ENCODE assay signal across 8 cellular contexts in the genomic region with DNA sequence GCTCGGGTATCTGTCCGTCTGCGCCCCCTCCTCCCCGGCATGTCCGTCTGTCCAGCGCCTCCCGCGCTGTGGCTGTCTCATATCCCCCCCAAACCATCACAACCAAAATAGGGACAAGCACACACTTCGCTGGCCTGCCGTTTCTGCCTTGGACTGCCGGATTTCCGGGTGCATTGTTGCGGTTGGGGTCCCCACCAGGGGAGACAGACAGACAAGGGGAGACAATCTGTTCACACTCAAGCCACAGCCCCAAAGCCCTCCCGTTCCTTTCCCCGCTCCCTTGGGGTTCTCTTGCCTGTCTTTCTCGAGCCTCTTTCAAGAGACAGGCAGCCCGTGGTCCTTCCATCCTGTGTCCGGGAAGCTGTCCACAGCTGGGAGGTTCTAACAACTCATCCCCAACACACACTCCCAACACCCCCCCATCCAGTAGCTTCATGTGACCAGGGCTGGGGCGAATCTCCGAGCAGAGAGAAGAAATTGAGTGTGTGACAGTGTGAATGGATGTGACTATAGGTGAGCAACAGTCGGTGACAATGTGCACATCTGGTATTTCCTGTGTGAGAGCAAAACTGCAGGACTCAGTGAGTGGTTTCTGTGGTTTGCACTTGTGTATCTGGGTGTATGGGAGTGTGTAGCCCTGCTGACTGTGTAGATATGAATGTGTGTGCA. TPM values are rescaled to one million over a fixed set of nuclear protein-coding genes. Genes with fewer than 3 reads are reported as not detected.
DNase-seq lines count a peak whose midpoint lies in the region; ATAC-seq and TF ChIP-seq lines count a peak whose summit lies in the region.

No MANE protein-coding gene starts in this region.

- intact Hi-C loops in left lung (cut with DNase I) = no loop called here

- H3K9me3 ChIP-seq in SJSA1 (replicated peaks) (no peaks in the 10 kb centered on the region), left lung (no peaks in the 10 kb centered on the region)

- H3K4me3 ChIP-seq in AG10803 (ENCODE audit: low read length) (peak overlapping the region; percentile 84), SJSA1 (peak overlapping the region; percentile 45), left lung (peak overlapping the region; percentile 39 to 48)

- peaks cover 48% of the 10 kb centered on the region for H3K4me1 Mint-ChIP-seq in stimulated activated naive CD8-positive, alpha-beta T cell treated with anti-CD3 and anti-CD28 coated beads, Interleukin-15, amount 100 ng/mL, for 72 hours

- no peaks in the 10 kb centered on the region for H3K36me3 ChIP-seq in SJSA1
- no peaks in the 10 kb centered on the region for H3K36me3 ChIP-seq in left lung

- ATAC-seq in GM21390 (IDR thresholded peaks at IDR 0.05; ENCODE audit: unreplicated experiment) (peak; percentile 11), left lung (peak; percentile 4)
- ATAC-seq in stimulated activated naive CD8-positive, alpha-beta T cell treated with anti-CD3 and anti-CD28 coated beads, Interleukin-15, amount 100 ng/mL, for 72 hours = peak; percentile 46

- TF ChIP-seq CTCF in AG10803 (conservative IDR thresholded peaks at IDR 0.05; ENCODE audit: low read length) = no peak
- no peak for TF ChIP-seq CTCF in left lung (IDR thresholded peaks at IDR 0.05)

- H3K4me1 ChIP-seq in SJSA1 (replicated peaks) (peaks cover 57% of the 10 kb centered on the region), left lung (peaks cover 29 to 49% of the 10 kb centered on the region in 2 donors)

- H3K9me3 Mint-ChIP-seq in stimulated activated naive CD8-positive, alpha-beta T cell treated with anti-CD3 and anti-CD28 coated beads, Interleukin-15, amount 100 ng/mL, for 72 hours = peaks cover 0 to 6% of the 10 kb centered on the region in 2 donors

- peak; percentile 88 for DNase-seq in AG10803 (ENCODE audit: low read depth)
- peak in 1 of 2 experiments; percentile 67 for DNase-seq in SJSA1 (ENCODE audit: low read depth in 1 of 2, low spot score in 2 of 2)
- DNase-seq in caudate nucleus (lab: John Stamatoyannopoulos, UW) = peak in 8 of 61 donors; percentile 12 to 68 (median 26)
- DNase-seq in left lung = no peak
- DNase-seq in stimulated activated naive CD8-positive, alpha-beta T cell treated with anti-CD3 and anti-CD28 coated beads, Interleukin-15, amount 100 ng/mL, for 72 hours = peak in 1 of 2 donors; percentile 53
- no peak for DNase-seq in NCI-H1694 treated with DMSO at 0.1 percent for 48 hours (lab: John Stamatoyannopoulos, UW)
- no peak for DNase-seq in putamen (ENCODE audit: low spot score)

- peak overlapping the region; percentile 97 to 99 for H3K27ac Mint-ChIP-seq in stimulated activated naive CD8-positive, alpha-beta T cell treated with anti-CD3 and anti-CD28 coated beads, Interleukin-15, amount 100 ng/mL, for 72 hours

- H3K27ac ChIP-seq in SJSA1 (peak overlapping the region; percentile 94), caudate nucleus (ENCODE audit: low read depth, low read length) (peak overlapping the region; percentile 82), left lung (peak overlapping the region; percentile 86 to 92)

- H3K4me3 Mint-ChIP-seq in stimulated activated naive CD8-positive, alpha-beta T cell treated with anti-CD3 and anti-CD28 coated beads, Interleukin-15, amount 100 ng/mL, for 72 hours = peak overlapping the region; percentile 86 to 91

- H3K27me3 Mint-ChIP-seq in stimulated activated naive CD8-positive, alpha-beta T cell treated with anti-CD3 and anti-CD28 coated beads, Interleukin-15, amount 100 ng/mL, for 72 hours = no peaks in the 10 kb centered on the region

- no peaks in the 10 kb centered on the region for H3K27me3 ChIP-seq in SJSA1 (replicated peaks)
- no peaks in the 10 kb centered on the region for H3K27me3 ChIP-seq in left lung

RNA-seq across cellular contexts. Expression of a gene that starts 16.5 kb away (rescaled TPM):
- 1.1 TPM in 1 of 2 replicates, not detected in the other for total RNA-seq in SJSA1 (2014; rRNA removed; shearing (Covaris generic))
- 10 to 100 TPM in 1 of 2 donors, 1 to 10 TPM in 1; 7.1 to 20.4 TPM for total RNA-seq in left lung

RNA-seq across cellular contexts. Expression of a gene that starts 27.6 kb away (rescaled TPM):
- 102 and 247 TPM in 2 replicates for total RNA-seq in SJSA1 (2014; rRNA removed; shearing (Covaris generic))
- total RNA-seq in left lung = 10 to 100 TPM; 56.1 to 57.8 TPM

RNA-seq across cellular contexts. Expression of a gene that starts 44.9 kb away (rescaled TPM):
- total RNA-seq in SJSA1 (2014; rRNA removed; shearing (Covaris generic)) = 10.5 and 25.5 TPM in 2 replicates
- total RNA-seq in left lung = 1 to 10 TPM; 4.8 to 6.0 TPM

RNA-seq across cellular contexts. Expression of a gene that starts 45.5 kb away (rescaled TPM):
- total RNA-seq in SJSA1 (2014; rRNA removed; shearing (Covaris generic)) = 5.1 and 7.5 TPM in 2 replicates
- total RNA-seq in left lung = 10 to 100 TPM in 1 of 2 donors, 1 to 10 TPM in 1; 9.4 to 16.7 TPM

RNA-seq across cellular contexts. Expression of a gene that starts 46.4 kb away (rescaled TPM):
- total RNA-seq in SJSA1 (2014; rRNA removed; shearing (Covaris generic)) = 5.1 and 5.6 TPM in 2 replicates
- 10 to 100 TPM; 30.0 to 51.4 TPM for total RNA-seq in left lung
